ENCODE assay signal across 2 cellular contexts in the genomic region with DNA sequence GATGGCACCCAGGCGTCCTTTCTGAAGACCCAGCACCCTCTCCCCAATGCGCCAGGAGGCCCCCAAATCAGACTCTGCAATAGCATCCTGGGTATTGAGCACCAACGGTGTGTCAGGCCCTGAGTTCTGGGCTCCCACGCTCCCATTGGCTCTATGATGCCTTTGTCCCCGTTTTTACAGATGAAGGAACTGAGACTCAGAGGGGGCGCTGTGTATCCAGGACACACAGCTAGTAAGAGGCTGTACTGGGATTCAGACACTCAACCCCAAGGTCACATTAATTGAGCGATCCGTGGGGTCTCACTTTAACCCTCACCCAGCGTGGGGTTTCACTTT.
TF ChIP-seq lines count a peak whose summit lies in the region.

No MANE protein-coding gene starts in this region.

TF ChIP-seq in A549, 52 proteins besides CTCF, POLR2A, EP300 and RAD21 (continued from another document):
- TF ChIP-seq, protein P1, sequence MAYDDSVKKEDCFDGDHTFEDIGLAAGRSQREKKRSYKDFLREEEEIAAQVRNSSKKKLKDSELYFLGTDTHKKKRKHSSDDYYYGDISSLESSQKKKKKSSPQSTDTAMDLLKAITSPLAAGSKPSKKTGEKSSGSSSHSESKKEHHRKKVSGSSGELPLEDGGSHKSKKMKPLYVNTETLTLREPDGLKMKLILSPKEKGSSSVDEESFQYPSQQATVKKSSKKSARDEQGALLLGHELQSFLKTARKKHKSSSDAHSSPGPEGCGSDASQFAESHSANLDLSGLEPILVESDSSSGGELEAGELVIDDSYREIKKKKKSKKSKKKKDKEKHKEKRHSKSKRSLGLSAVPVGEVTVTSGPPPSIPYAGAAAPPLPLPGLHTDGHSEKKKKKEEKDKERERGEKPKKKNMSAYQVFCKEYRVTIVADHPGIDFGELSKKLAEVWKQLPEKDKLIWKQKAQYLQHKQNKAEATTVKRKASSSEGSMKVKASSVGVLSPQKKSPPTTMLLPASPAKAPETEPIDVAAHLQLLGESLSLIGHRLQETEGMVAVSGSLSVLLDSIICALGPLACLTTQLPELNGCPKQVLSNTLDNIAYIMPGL (CRISPR knock-in tag; IDR thresholded peaks at IDR 0.05; ENCODE audit: borderline replicate concordance) = no peak
- no peak for TF ChIP-seq JUN (IDR thresholded peaks at IDR 0.05)
- no peak for TF ChIP-seq POLR2AphosphoS2 (conservative IDR thresholded peaks at IDR 0.05; ENCODE audit: low read length)
- TF ChIP-seq, protein P2, sequence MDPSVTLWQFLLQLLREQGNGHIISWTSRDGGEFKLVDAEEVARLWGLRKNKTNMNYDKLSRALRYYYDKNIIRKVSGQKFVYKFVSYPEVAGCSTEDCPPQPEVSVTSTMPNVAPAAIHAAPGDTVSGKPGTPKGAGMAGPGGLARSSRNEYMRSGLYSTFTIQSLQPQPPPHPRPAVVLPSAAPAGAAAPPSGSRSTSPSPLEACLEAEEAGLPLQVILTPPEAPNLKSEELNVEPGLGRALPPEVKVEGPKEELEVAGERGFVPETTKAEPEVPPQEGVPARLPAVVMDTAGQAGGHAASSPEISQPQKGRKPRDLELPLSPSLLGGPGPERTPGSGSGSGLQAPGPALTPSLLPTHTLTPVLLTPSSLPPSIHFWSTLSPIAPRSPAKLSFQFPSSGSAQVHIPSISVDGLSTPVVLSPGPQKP (IDR thresholded peaks at IDR 0.05; ENCODE audit: low read depth, low read length) = no peak
- no peak for TF ChIP-seq KDM1A (IDR thresholded peaks at IDR 0.05; ENCODE audit: low read depth)
- no peak for TF ChIP-seq HOXA7 (CRISPR knock-in tag; IDR thresholded peaks at IDR 0.05)
- TF ChIP-seq, protein P3, sequence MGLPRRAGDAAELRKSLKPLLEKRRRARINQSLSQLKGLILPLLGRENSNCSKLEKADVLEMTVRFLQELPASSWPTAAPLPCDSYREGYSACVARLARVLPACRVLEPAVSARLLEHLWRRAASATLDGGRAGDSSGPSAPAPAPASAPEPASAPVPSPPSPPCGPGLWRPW (IDR thresholded peaks at IDR 0.05) = no peak
- no peak for TF ChIP-seq NR3C1 (IDR thresholded peaks at IDR 0.05)
- no peak for TF ChIP-seq TP53 (CRISPR knock-in tag; IDR thresholded peaks at IDR 0.05)
- no peak for TF ChIP-seq MAFK (IDR thresholded peaks at IDR 0.05; ENCODE audit: partially characterized antibody)
- TF ChIP-seq HOXB13 (CRISPR knock-in tag; IDR thresholded peaks at IDR 0.05; ENCODE audit: low read depth) = no peak
- TF ChIP-seq HOXB5 (CRISPR knock-in tag; IDR thresholded peaks at IDR 0.05) = no peak

TF ChIP-seq in liver, 16 proteins besides CTCF, POLR2A, EP300 and RAD21 (continued from another document):
- no peak for TF ChIP-seq JUND (IDR thresholded peaks at IDR 0.05)
- no peak for TF ChIP-seq GABPA (IDR thresholded peaks at IDR 0.05 in 1 of 2, conservative IDR thresholded peaks at IDR 0.05 in 1 of 2)
- TF ChIP-seq, protein P4, sequence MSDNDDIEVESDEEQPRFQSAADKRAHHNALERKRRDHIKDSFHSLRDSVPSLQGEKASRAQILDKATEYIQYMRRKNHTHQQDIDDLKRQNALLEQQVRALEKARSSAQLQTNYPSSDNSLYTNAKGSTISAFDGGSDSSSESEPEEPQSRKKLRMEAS (IDR thresholded peaks at IDR 0.05) = no peak
- no peak for TF ChIP-seq HNF4G (IDR thresholded peaks at IDR 0.05)
- TF ChIP-seq FOXA1 (IDR thresholded peaks at IDR 0.05) = no peak
- no peak for TF ChIP-seq FOXA2 (IDR thresholded peaks at IDR 0.05)
- no peak for TF ChIP-seq TAF1 (conservative IDR thresholded peaks at IDR 0.05)
- no peak for TF ChIP-seq HNF4A (conservative IDR thresholded peaks at IDR 0.05)
- TF ChIP-seq, protein P5, sequence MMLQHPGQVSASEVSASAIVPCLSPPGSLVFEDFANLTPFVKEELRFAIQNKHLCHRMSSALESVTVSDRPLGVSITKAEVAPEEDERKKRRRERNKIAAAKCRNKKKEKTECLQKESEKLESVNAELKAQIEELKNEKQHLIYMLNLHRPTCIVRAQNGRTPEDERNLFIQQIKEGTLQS (IDR thresholded peaks at IDR 0.05) = no peak
- TF ChIP-seq RXRA (IDR thresholded peaks at IDR 0.05) = no peak
- TF ChIP-seq, protein P6, sequence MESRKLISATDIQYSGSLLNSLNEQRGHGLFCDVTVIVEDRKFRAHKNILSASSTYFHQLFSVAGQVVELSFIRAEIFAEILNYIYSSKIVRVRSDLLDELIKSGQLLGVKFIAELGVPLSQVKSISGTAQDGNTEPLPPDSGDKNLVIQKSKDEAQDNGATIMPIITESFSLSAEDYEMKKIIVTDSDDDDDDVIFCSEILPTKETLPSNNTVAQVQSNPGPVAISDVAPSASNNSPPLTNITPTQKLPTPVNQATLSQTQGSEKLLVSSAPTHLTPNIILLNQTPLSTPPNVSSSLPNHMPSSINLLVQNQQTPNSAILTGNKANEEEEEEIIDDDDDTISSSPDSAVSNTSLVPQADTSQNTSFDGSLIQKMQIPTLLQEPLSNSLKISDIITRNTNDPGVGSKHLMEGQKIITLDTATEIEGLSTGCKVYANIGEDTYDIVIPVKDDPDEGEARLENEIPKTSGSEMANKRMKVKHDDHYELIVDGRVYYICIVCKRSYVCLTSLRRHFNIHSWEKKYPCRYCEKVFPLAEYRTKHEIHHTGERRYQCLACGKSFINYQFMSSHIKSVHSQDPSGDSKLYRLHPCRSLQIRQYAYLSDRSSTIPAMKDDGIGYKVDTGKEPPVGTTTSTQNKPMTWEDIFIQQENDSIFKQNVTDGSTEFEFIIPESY (IDR thresholded peaks at IDR 0.05) = no peak
